ENCODE assay signal across 19 cellular contexts in genomic region chr11:15987044-15987443, GRCh38.
"Had no signal": no experiment of that assay in that cellular context is flagged by ENCODE, and none has a peak within 500 bp of the region (broad histone marks: within the 10 kb centered on the region; RNA-seq: fewer than 3 reads in every experiment).

No MANE protein-coding gene starts in this region.

- H3K9ac ChIP-seq: neural progenitor cell had no signal

- H2AFZ ChIP-seq: neural progenitor cell had no signal

- DNase-seq: cortex of kidney; dorsolateral prefrontal cortex; effector CD8-positive, alpha-beta T cell; heart left ventricle; hypothalamus; left ventricle myocardium inferior; lower lobe of right lung; natural killer cell; nucleus accumbens; pancreas; right cardiac atrium; stimulated activated CD4-positive, alpha-beta T cell treated with anti-CD3 and anti-CD28 coated beads, Interleukin-2, amount 100 ng/mL, for 48 hours; stimulated activated naive CD4-positive, alpha-beta T cell treated with Interleukin-2 at 50 U/mL for 16 hours; trophoblast cell had no signal

- H3K4me3 ChIP-seq: dorsolateral prefrontal cortex, heart left ventricle, left ventricle myocardium inferior, lower lobe of right lung, neural progenitor cell, pancreas, smooth muscle cell had no signal

- H3K9me3 Mint-ChIP-seq: memory B cell, mesothelial cell of epicardium, neural progenitor cell had no signal

- ATAC-seq: heart left ventricle, lower lobe of right lung, natural killer cell, pancreas, right cardiac atrium had no signal

- H3K27ac Mint-ChIP-seq: memory B cell, mesothelial cell of epicardium, natural killer cell, neural progenitor cell, progenitor cell of endocrine pancreas had no signal

- H3K4me2 ChIP-seq: neural progenitor cell, smooth muscle cell had no signal

- H3K36me3 ChIP-seq: lower lobe of right lung, neural progenitor cell, pancreas had no signal

- H3K4me1 ChIP-seq: pancreas had no signal

- H3K27me3 Mint-ChIP-seq: memory B cell had no signal

- H3K27ac ChIP-seq: dorsolateral prefrontal cortex, heart left ventricle, left ventricle myocardium inferior, lower lobe of right lung, neural progenitor cell, pancreas had no signal

- H3K36me3 Mint-ChIP-seq: memory B cell, mesothelial cell of epicardium, natural killer cell had no signal

- H3K27me3 ChIP-seq: heart left ventricle, pancreas had no signal

- H3K4me1 Mint-ChIP-seq: memory B cell, natural killer cell had no signal

- H3K9me3 ChIP-seq: heart left ventricle, left ventricle myocardium inferior, lower lobe of right lung, pancreas had no signal

- H3K4me3 Mint-ChIP-seq: memory B cell, mesothelial cell of epicardium, natural killer cell, neural progenitor cell had no signal
